ENCODE assay signal across 11 cellular contexts in the genomic region with DNA sequence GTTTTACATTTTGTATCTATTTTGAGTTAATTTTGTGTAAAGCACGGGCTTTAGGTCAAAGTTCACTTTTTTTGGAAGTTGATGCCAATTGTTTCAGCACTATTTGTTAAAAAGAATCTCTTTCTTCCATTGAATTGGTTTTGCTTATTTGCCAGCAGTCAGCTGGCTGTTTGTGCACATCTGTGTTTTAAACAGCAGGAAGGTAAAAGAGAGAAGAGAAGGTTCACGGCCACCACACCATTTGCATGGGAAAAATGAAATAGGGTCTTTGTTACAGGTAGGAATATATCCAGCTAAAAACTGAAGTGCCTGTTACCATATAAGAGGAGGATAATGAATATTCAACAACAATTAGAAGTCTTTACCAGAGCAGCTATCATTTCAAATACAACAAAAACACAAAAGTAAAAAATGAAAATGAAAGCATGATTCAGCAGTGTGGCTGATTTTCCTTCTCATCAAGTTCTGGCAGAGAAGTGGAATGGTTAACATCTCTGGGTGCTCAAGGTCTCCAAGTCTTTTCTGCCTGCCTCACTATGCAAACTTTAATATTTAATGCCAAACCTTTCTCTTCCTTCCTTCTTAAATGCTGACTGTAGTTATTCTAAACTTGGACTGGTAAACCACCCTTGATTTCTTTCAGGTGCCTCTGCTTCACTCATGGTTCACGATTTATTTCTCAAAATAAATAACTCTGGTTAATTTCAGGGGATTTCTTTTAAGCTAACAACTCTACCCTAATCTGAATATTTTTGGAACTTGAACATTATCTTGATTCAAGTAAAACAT.
DNase-seq lines count a peak whose midpoint lies in the region; ATAC-seq and TF ChIP-seq lines count a peak whose summit lies in the region.
"Had no signal": no experiment of that assay in that cellular context is flagged by ENCODE, and none has a peak within 500 bp of the region (broad histone marks: within the 10 kb centered on the region; RNA-seq: fewer than 3 reads in every experiment).

No MANE protein-coding gene starts in this region.

- TF ChIP-seq CTCF in GM12865 (IDR thresholded peaks at IDR 0.05; ENCODE audit: insufficient read depth, low read depth, low read length, missing control alignments), result no peak
- TF ChIP-seq CTCF in GM20000 (IDR thresholded peaks at IDR 0.05; ENCODE audit: extremely low read depth, missing control alignments), result no peak
- no peak for TF ChIP-seq CTCF in RWPE2 (IDR thresholded peaks at IDR 0.05; ENCODE audit: poor library complexity, severe bottlenecking)

- no peaks in the 10 kb centered on the region for H3K4me1 ChIP-seq in RWPE2 (ENCODE audit: insufficient read depth, poor library complexity, severe bottlenecking)

- no peak overlapping the region for H3K27ac ChIP-seq in RWPE2 (ENCODE audit: poor library complexity, severe bottlenecking)

- ATAC-seq in HG03060 (IDR thresholded peaks at IDR 0.05; ENCODE audit: low read depth, unreplicated experiment) (peak; percentile 58), RWPE2 (ENCODE audit: low read depth) (no peak)
- ATAC-seq: mucosa of descending colon had no signal

- H3K9me3 ChIP-seq in RWPE2 (ENCODE audit: severe bottlenecking), result no peaks in the 10 kb centered on the region
- H3K9me3 ChIP-seq: mucosa of descending colon had no signal

- H3K4me3 ChIP-seq in GM12865 (ENCODE audit: low read depth, low read length) (peak overlapping the region; percentile 7; the same call in 1 of the 2 replicates), RWPE2 (ENCODE audit: severe bottlenecking) (peak overlapping the region; percentile 13)
- H3K4me3 ChIP-seq: mucosa of descending colon had no signal

- no peaks in the 10 kb centered on the region for H3K36me3 ChIP-seq in RWPE2 (ENCODE audit: low read depth)

- H3K27me3 ChIP-seq in RWPE2 (ENCODE audit: insufficient read depth, poor library complexity, severe bottlenecking), result peaks cover 4% of the 10 kb centered on the region

- DNase-seq in GM12865 (ENCODE audit: low read depth), result peak; percentile 12
- peak; percentile 4 for DNase-seq in GM20000 (ENCODE audit: low spot score)
- no peak for DNase-seq in RWPE2 (ENCODE audit: low spot score)
- DNase-seq in NCI-H748 (lab: John Stamatoyannopoulos, UW; ENCODE audit: unreplicated experiment), result no peak
- DNase-seq in C1 segment of cervical spinal cord (lab: John Stamatoyannopoulos, UW), result no peak
- DNase-seq in midbrain (lab: John Stamatoyannopoulos, UW), result no peak
- no peak for DNase-seq in HK-2 (ENCODE audit: unreplicated experiment)
- DNase-seq: CD4-positive, CD25-positive, alpha-beta regulatory T cell; mucosa of descending colon; NK-92 treated with Interleukin-12 subunit alpha and Interleukin-12 subunit beta, amount 100 ng/mL, for 24 hours had no signal

Comparison
In these comparisons a context has a peak if more than half of its experiments do, and no peak if none do; other contexts are left out.
1. DNase-seq: peak in GM12865 (single experiment) and GM20000 (single experiment); none in RWPE2 (single experiment), NCI-H748 (single experiment), C1 segment of cervical spinal cord (0 of 14), midbrain (single experiment) and HK-2 (single experiment).